In genomic region chr5:173795601-173796000, GRCh38 we compare ENCODE assay signal across 1 cellular context.
TF ChIP-seq lines count a peak whose summit lies in the region.

No MANE protein-coding gene starts in this region.

TF ChIP-seq in HepG2, 621 proteins besides CTCF, POLR2A, EP300 and RAD21 (continued from another document):
- TF ChIP-seq HDAC1 (CRISPR knock-in tag; IDR thresholded peaks at IDR 0.05), result 0 out of 2 replicates have a peak, but pooled peaks have one; percentile 2
- TF ChIP-seq ZNF883 (CRISPR knock-in tag; IDR thresholded peaks at IDR 0.05; ENCODE audit: not compliant biosample characterization), result no peak
- TF ChIP-seq RNF2 (conservative IDR thresholded peaks at IDR 0.05; ENCODE audit: low read depth), result no peak
- TF ChIP-seq, protein P1, sequence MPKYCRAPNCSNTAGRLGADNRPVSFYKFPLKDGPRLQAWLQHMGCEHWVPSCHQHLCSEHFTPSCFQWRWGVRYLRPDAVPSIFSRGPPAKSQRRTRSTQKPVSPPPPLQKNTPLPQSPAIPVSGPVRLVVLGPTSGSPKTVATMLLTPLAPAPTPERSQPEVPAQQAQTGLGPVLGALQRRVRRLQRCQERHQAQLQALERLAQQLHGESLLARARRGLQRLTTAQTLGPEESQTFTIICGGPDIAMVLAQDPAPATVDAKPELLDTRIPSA (CRISPR knock-in tag; IDR thresholded peaks at IDR 0.05; ENCODE audit: borderline replicate concordance), result no peak
- no peak for TF ChIP-seq SMC3 (IDR thresholded peaks at IDR 0.05; ENCODE audit: low read length)
- no peak for TF ChIP-seq ARID2 (CRISPR knock-in tag; IDR thresholded peaks at IDR 0.05; ENCODE audit: borderline replicate concordance)
